ENCODE assay signal across 1 cellular context in the genomic region with DNA sequence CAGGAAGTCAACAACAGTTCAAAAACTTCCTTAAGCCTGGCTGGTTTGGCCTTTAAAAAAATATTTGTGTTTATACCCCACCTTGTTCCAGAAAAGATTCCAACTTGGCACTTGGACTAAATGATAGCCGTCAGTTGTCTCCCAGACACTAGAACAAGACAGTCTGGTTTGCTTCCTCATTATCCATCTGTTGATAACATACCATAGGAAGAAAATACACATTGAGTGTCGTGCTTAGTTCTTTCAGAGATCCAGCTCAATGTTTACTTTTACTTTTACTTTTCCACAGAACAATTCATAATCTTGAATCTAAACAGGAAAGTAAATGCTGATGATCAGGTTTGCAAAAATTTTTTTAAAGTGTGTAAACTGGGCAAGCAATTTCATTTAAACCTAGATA.
A peak's percentile ranks its signal among the peaks of the same experiment; 100 is the strongest.
TF ChIP-seq lines count a peak whose summit lies in the region.

No MANE protein-coding gene starts in this region.

TF ChIP-seq in HepG2, 621 proteins besides CTCF, POLR2A, EP300 and RAD21 (continued from another document):
- TF ChIP-seq ATF1 (CRISPR knock-in tag; IDR thresholded peaks at IDR 0.05) (0 out of 2 replicates have a peak, but pooled peaks have one; percentile 14), ZNF10 (CRISPR knock-in tag; IDR thresholded peaks at IDR 0.05; ENCODE audit: borderline replicate concordance, low read depth) (no peak), TCF7 (IDR thresholded peaks at IDR 0.05; ENCODE audit: low read depth) (no peak), RBM39 (IDR thresholded peaks at IDR 0.05; ENCODE audit: low read depth, low read length, poor library complexity, severe bottlenecking) (no peak)
- TF ChIP-seq, protein P1, sequence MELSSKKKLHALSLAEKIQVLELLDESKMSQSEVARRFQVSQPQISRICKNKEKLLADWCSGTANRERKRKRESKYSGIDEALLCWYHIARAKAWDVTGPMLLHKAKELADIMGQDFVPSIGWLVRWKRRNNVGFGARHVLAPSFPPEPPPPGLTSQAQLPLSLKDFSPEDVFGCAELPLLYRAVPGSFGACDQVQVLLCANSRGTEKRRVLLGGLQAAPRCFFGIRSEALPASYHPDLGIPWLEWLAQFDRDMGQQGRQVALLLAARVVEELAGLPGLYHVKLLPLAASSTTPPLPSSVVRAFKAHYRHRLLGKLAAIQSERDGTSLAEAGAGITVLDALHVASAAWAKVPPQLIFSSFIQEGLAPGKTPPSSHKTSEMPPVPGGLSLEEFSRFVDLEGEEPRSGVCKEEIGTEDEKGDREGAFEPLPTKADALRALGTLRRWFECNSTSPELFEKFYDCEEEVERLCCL (CRISPR knock-in tag; IDR thresholded peaks at IDR 0.05; ENCODE audit: borderline replicate concordance), result no peak
TF ChIP-seq in HepG2: peak in this region for 36.
